In genomic region chr6:145310116-145310515, GRCh38 we compare ENCODE assay signal across 19 cellular contexts.
DNase-seq lines count a peak whose midpoint lies in the region; ATAC-seq and TF ChIP-seq lines count a peak whose summit lies in the region.
"Had no signal": no experiment of that assay in that cellular context is flagged by ENCODE, and none has a peak within 500 bp of the region (broad histone marks: within the 10 kb centered on the region; RNA-seq: fewer than 3 reads in every experiment).

No MANE protein-coding gene starts in this region.

- peak; percentile 33 for DNase-seq in GM03348 (ENCODE audit: low spot score)
- peak; percentile 29 for DNase-seq in amniotic stem cell (lab: John Stamatoyannopoulos, UW)
- DNase-seq in foreskin keratinocyte, result peak; percentile 5 to 25
- no peak for DNase-seq in GM23338 (ENCODE audit: low spot score)
- DNase-seq in NCI-H146 treated with DMSO at 0.1 percent for 48 hours (lab: John Stamatoyannopoulos, UW; ENCODE audit: unreplicated experiment), result no peak
- no peak for DNase-seq in DMS 273 treated with DMSO at 0.1 percent for 48 hours (lab: John Stamatoyannopoulos, UW)
- no peak for DNase-seq in cerebellar cortex (ENCODE audit: low spot score)
- DNase-seq: amygdala; BE2C; DMS53; NCI-H1436; SIG-M5; stimulated activated CD4-positive, alpha-beta T cell treated with anti-CD3 and anti-CD28 coated beads, Interleukin-1b, Interleukin-23, amount 100 ng/mL, for 48 hours had no signal

- TF ChIP-seq CTCF in foreskin keratinocyte (conservative IDR thresholded peaks at IDR 0.05), result no peak
- TF ChIP-seq CTCF in GM23338 (conservative IDR thresholded peaks at IDR 0.05; ENCODE audit: low read depth in 2 of 2), result no peak

- no peaks in the 10 kb centered on the region for H3K4me1 Mint-ChIP-seq in GM23338

- H3K4me3 ChIP-seq in ACC112 (ENCODE audit: low read depth, low read length) (no peak overlapping the region), GM23338 (no peak overlapping the region)
- H3K4me3 ChIP-seq: hepatocyte, vagina had no signal

- H3K9me2 ChIP-seq in GM23338 (ENCODE audit: insufficient read depth), result 0 out of 2 replicates have a peak, but pooled peaks cover 2% of the 10 kb centered on the region

- H3F3A ChIP-seq in GM23338 (replicated peaks; ENCODE audit: low read depth), result no peaks in the 10 kb centered on the region

- H3K27ac Mint-ChIP-seq in GM23338, result no peak overlapping the region
- H3K27ac Mint-ChIP-seq: T-helper 1 cell treated with Interleukin-12 subunit alpha and Interleukin-12 subunit beta and Interleukin-4 antibody, amounts not matched to agents 30 μg/mL and 1 μg/mL, for 36 hours had no signal

- no peak overlapping the region for H3K4me2 ChIP-seq in GM23338
- H3K4me2 ChIP-seq: hepatocyte, KMS-11 had no signal

- H2AFZ ChIP-seq in ACC112 (ENCODE audit: low read length, unreplicated experiment) (peak overlapping the region; percentile 14), GM23338 (no peak overlapping the region)
- H2AFZ ChIP-seq: hepatocyte had no signal

- H3K27ac ChIP-seq in ACC112 (ENCODE audit: low read depth, low read length), result no peak overlapping the region
- H3K27ac ChIP-seq in foreskin keratinocyte, result no peak overlapping the region
- no peak overlapping the region for H3K27ac ChIP-seq in GM23338 (ENCODE audit: low read depth)
- H3K27ac ChIP-seq: hepatocyte, KMS-11, neutrophil, vagina had no signal

- H3K79me2 ChIP-seq in ACC112 (ENCODE audit: control insufficient read depth, insufficient read depth, low read length, unreplicated experiment) (no peaks in the 10 kb centered on the region), GM23338 (replicated peaks; ENCODE audit: insufficient read depth) (no peaks in the 10 kb centered on the region)
- H3K79me2 ChIP-seq: hepatocyte had no signal

- H3K4me1 ChIP-seq in ACC112 (ENCODE audit: control insufficient read depth, insufficient read depth, low read length, unreplicated experiment), result peaks cover 14% of the 10 kb centered on the region
- no peaks in the 10 kb centered on the region for H3K4me1 ChIP-seq in foreskin keratinocyte
- H3K4me1 ChIP-seq in GM23338 (ENCODE audit: insufficient read depth), result no peaks in the 10 kb centered on the region

- H3K27me3 ChIP-seq in ACC112 (ENCODE audit: insufficient read depth, low read length) (no peaks in the 10 kb centered on the region), foreskin keratinocyte (no peaks in the 10 kb centered on the region), GM23338 (ENCODE audit: insufficient read depth) (no peaks in the 10 kb centered on the region)
- H3K27me3 ChIP-seq: BE2C, hepatocyte, neutrophil, vagina had no signal

- no peak overlapping the region for H3K4me3 Mint-ChIP-seq in GM23338
- H3K4me3 Mint-ChIP-seq: T-helper 1 cell treated with Interleukin-12 subunit alpha and Interleukin-12 subunit beta and Interleukin-4 antibody, amounts not matched to agents 30 μg/mL and 1 μg/mL, for 36 hours had no signal

- H3K27me3 Mint-ChIP-seq in GM23338 (ENCODE audit: insufficient read depth, low read depth, poor library complexity), result no peaks in the 10 kb centered on the region

- ATAC-seq in foreskin keratinocyte (no peak), GM23338 (no peak)

- H3K9me3 Mint-ChIP-seq in GM23338, result no peaks in the 10 kb centered on the region
- H3K9me3 Mint-ChIP-seq: T-helper 1 cell treated with Interleukin-12 subunit alpha and Interleukin-12 subunit beta and Interleukin-4 antibody, amounts not matched to agents 30 μg/mL and 1 μg/mL, for 36 hours had no signal

- H3K36me3 ChIP-seq in ACC112 (ENCODE audit: insufficient read depth, low read length), result no peaks in the 10 kb centered on the region
- H3K36me3 ChIP-seq in GM23338 (ENCODE audit: insufficient read depth), result no peaks in the 10 kb centered on the region; the same call in 1 of the 2 replicates
- H3K36me3 ChIP-seq: BE2C, neutrophil, vagina had no signal

- H3K36me3 Mint-ChIP-seq in GM23338 (ENCODE audit: low read depth), result no peaks in the 10 kb centered on the region

- no peaks in the 10 kb centered on the region for H4K20me1 ChIP-seq in GM23338 (replicated peaks; ENCODE audit: insufficient read depth)

TF ChIP-seq in GM23338, 12 proteins besides CTCF, POLR2A, EP300 and RAD21 (continues in another document):
- TF ChIP-seq STAT1 (IDR thresholded peaks at IDR 0.05; ENCODE audit: unreplicated experiment) (no peak), EZH2phosphoT487 (IDR thresholded peaks at IDR 0.05; ENCODE audit: unreplicated experiment) (no peak), NANOG (IDR thresholded peaks at IDR 0.05; ENCODE audit: borderline replicate concordance) (no peak), ZNF114 (CRISPR knock-in tag; IDR thresholded peaks at IDR 0.05) (no peak), ZNF331 (CRISPR knock-in tag; IDR thresholded peaks at IDR 0.05; ENCODE audit: low read depth) (no peak), EZH2 (IDR thresholded peaks at IDR 0.05; ENCODE audit: low read depth, unreplicated experiment) (no peak), POLR2AphosphoS5 (IDR thresholded peaks at IDR 0.05; ENCODE audit: low read depth) (no peak), ZNF462 (CRISPR knock-in tag; IDR thresholded peaks at IDR 0.05) (no peak)

Comparison
In these comparisons a context has a peak if more than half of its experiments do, and no peak if none do; other contexts are left out.
1. DNase-seq: peak in GM03348 (single experiment), amniotic stem cell (single experiment) and foreskin keratinocyte (2 of 2); none in GM23338 (single experiment), NCI-H146 treated with DMSO at 0.1 percent for 48 hours (single experiment), DMS 273 treated with DMSO at 0.1 percent for 48 hours (single experiment) and cerebellar cortex (single experiment).